ENCODE assay signal across 1 cellular context in genomic region chr21:45596704-45597318, GRCh38.
TF ChIP-seq lines count a peak whose summit lies in the region.

No MANE protein-coding gene starts in this region.

TF ChIP-seq in K562, 482 proteins besides CTCF, POLR2A, EP300 and RAD21 (continued from another document):
- TF ChIP-seq TFAP4 (CRISPR knock-in tag; IDR thresholded peaks at IDR 0.05; ENCODE audit: borderline replicate concordance) (peak; percentile 54; the same call in 1 of the 2 replicates), ID3 (CRISPR knock-in tag; IDR thresholded peaks at IDR 0.05) (no peak), ID3 (tag; IDR thresholded peaks at IDR 0.05) (peak; percentile 56; the same call in 1 of the 2 replicates), SOX6 (IDR thresholded peaks at IDR 0.05) (peak; percentile 65; the same call in 1 of the 2 replicates), MCM2 (IDR thresholded peaks at IDR 0.05; ENCODE audit: low read depth) (no peak), ZFPM2 (CRISPR knock-in tag; IDR thresholded peaks at IDR 0.05) (no peak), RCOR1 (IDR thresholded peaks at IDR 0.05; ENCODE audit: borderline replicate concordance in 1 of 2, low read depth in 2 of 2, low read length in 2 of 2) (0 out of 4 replicates have a peak, but pooled peaks of 1 of the 2 experiments have one; percentile 32), SRSF9 (IDR thresholded peaks at IDR 0.05; ENCODE audit: borderline replicate concordance, low read depth, low read length) (no peak), CREM (IDR thresholded peaks at IDR 0.05; ENCODE audit: low read depth) (peak; percentile 56; the same call in 1 of the 2 replicates), E2F5 (CRISPR knock-in tag; IDR thresholded peaks at IDR 0.05) (no peak), POLR2B (IDR thresholded peaks at IDR 0.05; ENCODE audit: low read depth, partially characterized antibody) (no peak), E2F4 (CRISPR knock-in tag; IDR thresholded peaks at IDR 0.05; ENCODE audit: low read depth) (no peak), SIN3A (IDR thresholded peaks at IDR 0.05; ENCODE audit: borderline replicate concordance in 2 of 2, control insufficient read depth in 1 of 2, low read depth in 2 of 2, low read length in 2 of 2) (peak in 1 of 2 experiments; percentile 44; a peak in 1 of 4 replicates), UBTF (IDR thresholded peaks at IDR 0.05; ENCODE audit: borderline replicate concordance in 1 of 2, low read depth in 2 of 2, low read length in 2 of 2) (0 out of 4 replicates have a peak, but pooled peaks of 1 of the 2 experiments have one; percentile 70), E2F6 (IDR thresholded peaks at IDR 0.05; ENCODE audit: borderline replicate concordance in 1 of 2, extremely low read depth in 1 of 2, insufficient read depth in 1 of 2, insufficient read length in 1 of 2, low read depth in 1 of 2, low read length in 1 of 2, poor library complexity in 1 of 2, severe bottlenecking in 1 of 2) (peak in 1 of 2 experiments; percentile 27), L3MBTL2 (IDR thresholded peaks at IDR 0.05) (peak; percentile 60)
